In the genomic region with DNA sequence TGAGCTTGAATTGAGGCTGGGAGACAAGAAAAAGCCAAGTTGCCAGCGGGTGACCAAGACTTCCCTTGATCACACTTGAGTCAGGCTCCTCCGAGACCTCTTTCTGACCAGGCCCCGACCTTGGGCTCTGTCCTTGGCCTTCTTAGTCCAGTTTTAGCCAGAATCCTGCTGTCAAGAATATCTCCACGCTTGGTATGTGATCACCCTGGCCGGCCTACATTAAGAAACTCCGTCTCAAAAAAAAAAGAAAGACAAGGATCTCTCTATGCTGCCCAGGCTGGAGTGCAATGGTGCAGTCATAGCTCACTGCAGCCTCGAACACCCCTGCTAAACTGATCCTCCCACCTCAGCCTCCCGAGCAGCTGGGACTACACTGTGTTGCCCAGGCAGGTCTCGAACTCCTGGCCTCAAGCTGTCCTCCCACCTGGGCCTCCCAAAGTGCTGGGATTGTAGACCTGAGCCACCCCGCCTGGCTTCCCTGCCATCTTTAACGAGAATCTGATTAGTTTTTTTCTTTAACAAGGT, we compare ENCODE assay signal across 8 cellular contexts. TPM values are rescaled to one million over a fixed set of nuclear protein-coding genes. Genes with fewer than 3 reads are reported as not detected.
DNase-seq lines count a peak whose midpoint lies in the region; ATAC-seq and TF ChIP-seq lines count a peak whose summit lies in the region.

No MANE protein-coding gene starts in this region.

- H3K4me1 ChIP-seq in heart right ventricle (peaks cover 15 to 53% (median 34%) of the 10 kb centered on the region in 9 donors), body of pancreas (peaks cover 32% of the 10 kb centered on the region), mucosa of rectum (ENCODE audit: control insufficient read depth in 2 of 2, insufficient read depth in 2 of 2, low read length in 2 of 2) (peaks cover 19 to 27% of the 10 kb centered on the region in 2 donors)

- H3K4me3 ChIP-seq in heart right ventricle = peak overlapping the region; percentile 52 to 95 (median 86)
- no peak overlapping the region for H3K4me3 ChIP-seq in body of pancreas
- H3K4me3 ChIP-seq in mucosa of rectum (ENCODE audit: low read length in 2 of 2) = peak overlapping the region; percentile 77 to 80

- H3K27me3 ChIP-seq in heart right ventricle = no peaks in the 10 kb centered on the region
- no peaks in the 10 kb centered on the region for H3K27me3 ChIP-seq in body of pancreas
- no peaks in the 10 kb centered on the region for H3K27me3 ChIP-seq in mucosa of rectum (ENCODE audit: control insufficient read depth in 2 of 2, insufficient read depth in 2 of 2, low read length in 2 of 2)

- H3K9me3 ChIP-seq in heart right ventricle = no peaks in the 10 kb centered on the region
- H3K9me3 ChIP-seq in body of pancreas = no peaks in the 10 kb centered on the region
- H3K9me3 ChIP-seq in mucosa of rectum (ENCODE audit: control insufficient read depth in 2 of 2, low read length in 2 of 2) = no peaks in the 10 kb centered on the region

- no peak for DNase-seq in heart right ventricle
- no peak for DNase-seq in cardiac septum (ENCODE audit: low spot score)
- no peak for DNase-seq in body of pancreas
- no peak for DNase-seq in NCI-H1417 treated with DMSO at 0.1 percent for 48 hours (lab: John Stamatoyannopoulos, UW)
- no peak for DNase-seq in amygdala (lab: John Stamatoyannopoulos, UW)
- no peak for DNase-seq in T-helper 9 cell

- no peak for ATAC-seq in heart right ventricle
- no peak for ATAC-seq in body of pancreas
- no peak for ATAC-seq in HG03457 (IDR thresholded peaks at IDR 0.05; ENCODE audit: unreplicated experiment)

- H3K36me3 ChIP-seq in heart right ventricle (no peaks in the 10 kb centered on the region), body of pancreas (replicated peaks in 1 of 2; ENCODE audit: insufficient read depth in 1 of 2, low read depth in 2 of 2) (no peaks in the 10 kb centered on the region), mucosa of rectum (ENCODE audit: control insufficient read depth in 2 of 2, insufficient read depth in 2 of 2, low read length in 2 of 2) (no peaks in the 10 kb centered on the region)

- intact Hi-C loops in heart right ventricle (cut with DNase I) = loop anchor here in 3 of 10 donors (10.0 kb wide), 2 partner anchors 72 to 102 kb away; no protein-coding TSS in a partner anchor
- intact Hi-C loops in cardiac septum (cut with DNase I) = loop anchor here (2.0 to 5.0 kb wide), 2 partner anchors 68 to 144 kb away; a partner anchor contains a TSS
- intact Hi-C loops in body of pancreas (cut with DNase I) = loop anchor here (10.0 kb wide), 1 partner anchor 58 kb away; no protein-coding TSS in a partner anchor

- peak overlapping the region; percentile 89 to 90 for H3K9ac ChIP-seq in mucosa of rectum (ENCODE audit: low read depth in 1 of 2, low read length in 2 of 2)

- 90 to 92% methylated on average over 11 of the region's 11 CpGs for WGBS in heart right ventricle, 2 donors
- WGBS in body of pancreas, 2 donors = 76 to 85% methylated on average over 11 of the region's 11 CpGs

- TF ChIP-seq POLR2A in body of pancreas (IDR thresholded peaks at IDR 0.05) = no peak

- H3K27ac ChIP-seq in heart right ventricle = peak overlapping the region in 9 of 10 donors; percentile 93 to 99 (median 98)
- H3K27ac ChIP-seq in body of pancreas = peak overlapping the region in 3 of 4 donors; percentile 92 to 97 (median 93)
- peak overlapping the region; percentile 95 to 96 for H3K27ac ChIP-seq in mucosa of rectum (ENCODE audit: low read depth in 2 of 2, low read length in 2 of 2)

- no peak for TF ChIP-seq CTCF in heart right ventricle (IDR thresholded peaks at IDR 0.05)
- TF ChIP-seq CTCF in body of pancreas (IDR thresholded peaks at IDR 0.05) = no peak

RNA-seq across cellular contexts. Expression of a gene that starts 1.0 kb away (rescaled TPM):
- 100 to 1,000 TPM in 3 of 10 donors, 10 to 100 TPM in 7; 67.5 to 152 (median 92.7) TPM for total RNA-seq in heart right ventricle
- 100 to 1,000 TPM in 1 of 2 donors, 10 to 100 TPM in 1; 47.1 to 108 TPM for polyA plus RNA-seq in heart right ventricle
- total RNA-seq in cardiac septum = 77.1 TPM
- total RNA-seq in body of pancreas = 10 to 100 TPM; 30.1 to 32.6 TPM

Comparison
In these comparisons a context has a peak if more than half of its experiments do, and no peak if none do; other contexts are left out.
1. H3K4me3 ChIP-seq: peak in heart right ventricle (10 of 10) and mucosa of rectum (2 of 2); none in body of pancreas (0 of 2).
2. Peak in every context shown above with its lines, with median percentiles within 50 percentile points of each other: H3K27ac ChIP-seq.